In the genomic region with DNA sequence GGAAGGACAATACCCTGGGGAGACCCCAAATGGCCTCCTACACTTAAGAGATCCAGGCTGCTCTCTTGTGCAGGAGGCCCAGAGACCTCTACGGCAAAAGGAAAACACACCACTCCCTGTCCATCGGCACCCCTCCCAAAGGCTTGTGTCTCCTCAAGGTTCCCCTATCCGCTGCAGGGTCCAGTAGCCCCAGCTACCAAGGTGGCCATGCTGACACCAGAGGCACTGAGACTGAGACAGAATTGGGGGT, we compare ENCODE assay signal across 8 cellular contexts. TPM values are rescaled to one million over a fixed set of nuclear protein-coding genes. Genes with fewer than 3 reads are reported as not detected.
A peak's percentile ranks its signal among the peaks of the same experiment; 100 is the strongest.
DNase-seq lines count a peak whose midpoint lies in the region; ATAC-seq, FAIRE-seq and TF ChIP-seq lines count a peak whose summit lies in the region.

No MANE protein-coding gene starts in this region.

- H2BK5ac ChIP-seq in H1 (ENCODE audit: low read depth, low read length) = peak overlapping the region; percentile 86

- H3F3A ChIP-seq in GM23248 (ENCODE audit: insufficient read depth) = peaks cover 81% of the 10 kb centered on the region

- CTCF ChIA-PET in H1 (lab: Charles Lee; ENCODE audit: partially characterized antibody) = interaction anchor here (0.8 to 2.0 kb wide), 4 partner anchors 20 to 222 kb away, joined by 3 to 5 read pairs (median 4); a partner anchor contains a TSS

- no peak for DNase-seq in GM23248
- DNase-seq in SK-MEL-5 (ENCODE audit: low read depth, low spot score) = peak; percentile 52
- no peak for DNase-seq in H1 (ENCODE audit: low read depth in 1 of 2, low spot score in 2 of 2)
- no peak for DNase-seq in COLO668 (lab: John Stamatoyannopoulos, UW; ENCODE audit: unreplicated experiment)
- DNase-seq in activated effector memory CD4-positive, alpha-beta T cell treated with anti-CD3 and anti-CD28 coated beads, Interleukin-2, amount 50 U/mL, for 16 hours = no peak
- DNase-seq in activated CD4-positive, CD25-positive, alpha-beta regulatory T cell treated with anti-CD3 and anti-CD28 coated beads, Interleukin-2, amount 50 U/mL, for 72 hours = no peak

- POLR2A ChIA-PET in H1 (lab: Charles Lee; ENCODE audit: partially characterized antibody) = interaction anchor here (0.8 to 6.0 kb wide), 35 partner anchors 9 to 1297 kb away, joined by 3 to 60 read pairs (median 4); a partner anchor contains a TSS

- H3K9me3 ChIP-seq in GM23248 (ENCODE audit: low read depth) = no peaks in the 10 kb centered on the region
- no peaks in the 10 kb centered on the region for H3K9me3 ChIP-seq in H1 (ENCODE audit: insufficient read depth in 2 of 2, low read depth in 1 of 2, low read length in 1 of 2)
- no peaks in the 10 kb centered on the region for H3K9me3 ChIP-seq in neutrophil

- H3K56ac ChIP-seq in H1 (replicated peaks; ENCODE audit: insufficient read length, low read depth, low read length) = peak overlapping the region; percentile 22

- H4K8ac ChIP-seq in H1 (ENCODE audit: extremely low read depth, insufficient read depth, low read length) = peak overlapping the region; percentile 73; the same call in 1 of the 2 replicates

- peak overlapping the region; percentile 38 for H4K5ac ChIP-seq in H1 (ENCODE audit: insufficient read length, low read depth, low read length)

- no peak for TF ChIP-seq POLR2A in H1 (IDR thresholded peaks at IDR 0.05; ENCODE audit: control extremely low read depth in 1 of 2, low read depth in 2 of 2, low read length in 2 of 2)

- in situ Hi-C loops in GM23248 (cut with MboI) (no loop called here), SK-MEL-5 (cut with HindIII; ENCODE audit: low pct_unique_long_range_greater_than_20kb, low sequenced_read_pairs) (no loop called here)

- H3K79me2 ChIP-seq in GM23248 (ENCODE audit: insufficient read depth) (peaks cover 53% of the 10 kb centered on the region), H1 (ENCODE audit: control insufficient read depth in 1 of 2, insufficient read depth in 2 of 2, low read length in 2 of 2) (peaks cover 0 to 29% of the 10 kb centered on the region in 2 experiments; a peak in 2 of 4 replicates)

- H3K4ac ChIP-seq in H1 (replicated peaks; ENCODE audit: insufficient read length, low read depth, low read length) = no peak overlapping the region

- H2BK120ac ChIP-seq in H1 (replicated peaks; ENCODE audit: low read depth, low read length) = no peak overlapping the region

- no peak overlapping the region for H3K23ac ChIP-seq in H1 (ENCODE audit: insufficient read length)

- no peak overlapping the region for H2BK15ac ChIP-seq in H1 (ENCODE audit: low read length)

- H2AK5ac ChIP-seq in H1 (ENCODE audit: low read depth, low read length) = no peak overlapping the region

- H2BK20ac ChIP-seq in H1 (ENCODE audit: low read length) = peak overlapping the region; percentile 18; the same call in 1 of the 2 replicates

- H3K4me3 ChIP-seq in GM23248 (peak overlapping the region; percentile 84), H1 (ENCODE audit: extremely low read depth in 1 of 4, insufficient read depth in 2 of 4, low read depth in 3 of 4, low read length in 4 of 4) (peak overlapping the region; percentile 80 to 94 (median 86)), neutrophil (ENCODE audit: low read depth in 1 of 2, low read length in 1 of 2) (peak overlapping the region; percentile 78 to 98)

- TF ChIP-seq RAD21 in H1 (IDR thresholded peaks at IDR 0.05 in 1 of 2, conservative IDR thresholded peaks at IDR 0.05 in 1 of 2; ENCODE audit: low read depth in 2 of 2, low read length in 2 of 2) = no peak

- H3K27me3 ChIP-seq in GM23248 (replicated peaks; ENCODE audit: insufficient read depth) (no peaks in the 10 kb centered on the region), H1 (replicated peaks in 1 of 4; ENCODE audit: control insufficient read depth in 3 of 4, extremely low read depth in 1 of 4, insufficient read depth in 3 of 4, low read length in 3 of 4) (no peaks in the 10 kb centered on the region), neutrophil (no peaks in the 10 kb centered on the region)

- H3K27ac ChIP-seq in GM23248 (peak overlapping the region; percentile 96), H1 (ENCODE audit: low read depth, low read length) (peak overlapping the region; percentile 88), neutrophil (peak overlapping the region; percentile 100)

- peaks cover 19% of the 10 kb centered on the region for H3K23me2 ChIP-seq in H1 (ENCODE audit: low read depth, low read length)

- H3K79me1 ChIP-seq in H1 (ENCODE audit: low read depth, low read length) = no peaks in the 10 kb centered on the region; the same call in 1 of the 2 replicates

- H2AFZ ChIP-seq in GM23248 = no peak overlapping the region
- no peak overlapping the region for H2AFZ ChIP-seq in H1 (ENCODE audit: low read length)

- no peak for ATAC-seq in GM19463 (IDR thresholded peaks at IDR 0.05; ENCODE audit: unreplicated experiment)

- no peak for FAIRE-seq in H1 (lab: Jason Lieb, UNC)

- peak in 1 of 3 experiments; percentile 2; a peak in 1 of 4 replicates for TF ChIP-seq CTCF in H1 (IDR thresholded peaks at IDR 0.05; ENCODE audit: control extremely low read depth in 1 of 3, insufficient read depth in 1 of 3, low read depth in 1 of 3, low read length in 3 of 3)
- no peak for TF ChIP-seq CTCF in neutrophil (IDR thresholded peaks at IDR 0.05)

- peaks cover 12% of the 10 kb centered on the region; the same call in 1 of the 2 replicates for H4K20me1 ChIP-seq in GM23248 (ENCODE audit: insufficient read depth)
- peaks cover 7 to 21% of the 10 kb centered on the region in 2 experiments for H4K20me1 ChIP-seq in H1 (replicated peaks in 1 of 2; ENCODE audit: control insufficient read depth in 1 of 2, insufficient read depth in 2 of 2, low read length in 2 of 2)

- H3K9ac ChIP-seq in GM23248 (peak overlapping the region; percentile 98), H1 (replicated peaks in 1 of 4; ENCODE audit: extremely low read depth in 1 of 4, low read depth in 3 of 4, low read length in 3 of 4) (peak overlapping the region; percentile 72 to 98 (median 91))

- peak overlapping the region; percentile 65 for H3K18ac ChIP-seq in H1 (ENCODE audit: extremely low read depth, low read length)

- H3K9me2 ChIP-seq in GM23248 (ENCODE audit: insufficient read depth) = no peaks in the 10 kb centered on the region

- no peak overlapping the region for H3K14ac ChIP-seq in H1 (ENCODE audit: insufficient read length)

- no peak overlapping the region for H4K91ac ChIP-seq in H1 (replicated peaks; ENCODE audit: insufficient read length, low read length)

- peak overlapping the region; percentile 64; the same call in 1 of the 2 replicates for H2BK12ac ChIP-seq in H1 (ENCODE audit: low read depth, low read length)

- H3K4me1 ChIP-seq in GM23248 (ENCODE audit: insufficient read depth) (peaks cover 42% of the 10 kb centered on the region), H1 (replicated peaks in 1 of 4; ENCODE audit: control insufficient read depth in 3 of 4, insufficient read depth in 4 of 4, low read length in 3 of 4) (peaks cover 8 to 24% (median 14%) of the 10 kb centered on the region in 4 experiments), neutrophil (ENCODE audit: control insufficient read depth in 1 of 2, insufficient read depth in 1 of 2, low read depth in 1 of 2, low read length in 1 of 2) (peaks cover 48 to 51% of the 10 kb centered on the region in 2 experiments)

- TF ChIP-seq EP300 in H1 (IDR thresholded peaks at IDR 0.05; ENCODE audit: borderline replicate concordance in 1 of 2, low read depth in 2 of 2, low read length in 2 of 2) = no peak

- 0% methylated on average over 2 to 3 of the region's 3 CpGs for WGBS in GM23248 (ENCODE audit: low coverage in 1 of 2, low lambda C conversion rate in 2 of 2, missing lambda C conversion rate in 2 of 2), 2 experiments
- 8% methylated on average over 2 of the region's 3 CpGs; no CpG with 5 or more reads in 1 of the 2 experiments for WGBS in H1 (ENCODE audit: extremely low coverage in 1 of 2, insufficient coverage in 1 of 2, insufficient read length in 1 of 2, insufficient replicate concordance in 2 of 2, low coverage in 1 of 2, low lambda C conversion rate in 2 of 2, missing lambda C conversion rate in 1 of 2), 2 experiments

- H3K36me3 ChIP-seq in GM23248 (ENCODE audit: low read depth) (peaks cover 42% of the 10 kb centered on the region), H1 (ENCODE audit: control insufficient read depth in 2 of 4, insufficient read depth in 4 of 4, low read length in 3 of 4) (peaks cover 28 to 46% (median 32%) of the 10 kb centered on the region in 4 experiments), neutrophil (peaks cover 48% of the 10 kb centered on the region)

- H3K4me2 ChIP-seq in GM23248 (ENCODE audit: unreplicated experiment) = peak overlapping the region; percentile 92
- H3K4me2 ChIP-seq in H1 (ENCODE audit: insufficient read depth in 1 of 2, low read depth in 2 of 2, low read length in 2 of 2) = peak overlapping the region; percentile 81 to 96

RNA-seq across cellular contexts. Expression of a gene that starts 0.6 kb away (rescaled TPM):
- 13.2 and 14.7 TPM in 2 replicates for total RNA-seq in GM23248 (2014; rRNA removed; shearing (Covaris generic))
- polyA plus RNA-seq in GM23248 (2016; fragmentation: Nextera tagmentation; extraction: Ambion mirVana) (36.6 and 42.5 TPM in 2 replicates), H1 (2011; rRNA removed) (4.7 and 5.7 TPM in 2 replicates)
- total RNA-seq in SK-MEL-5 (2014; rRNA removed; shearing (Covaris generic)) = 103 and 117 TPM in 2 replicates
- 66.0 and 67.8 TPM in 2 replicates for polyA plus RNA-seq in SK-MEL-5 (2015; cell fraction: cytosol; rRNA removed)
- polyA plus RNA-seq in SK-MEL-5 (2015; cell fraction: nucleus; rRNA removed) = 312 and 378 TPM in 2 replicates
- total RNA-seq in H1 (2021; fragmentation: NEBNext Ultra II Directional; extraction: Animal tissue kit (Norgen Biotek cat#: 25700)) = 4.9 TPM in 2 replicates
- 8.3 TPM for polyA plus RNA-seq in H1 (2011; cell fraction: cytosol; rRNA removed)
- polyA plus RNA-seq in H1 (2011; cell fraction: nucleus; rRNA removed) = 7.3 TPM
- polyA plus RNA-seq in H1 (2012, experiment 1 of 2) = 7.7 to 11.2 TPM (median 8.3 TPM) in 4 replicates
- 3.0 TPM for polyA plus RNA-seq in H1 (2012, experiment 2 of 2)
- polyA plus RNA-seq in H1 (2013, experiment 1 of 2) = 5.7 TPM
- 5.5 TPM for polyA plus RNA-seq in H1 (2013, experiment 2 of 2)
- 6.0 and 7.0 TPM in 2 replicates for polyA minus RNA-seq in H1 (2011; rRNA and poly(A)+ RNA removed)
- 4.0 TPM for polyA minus RNA-seq in H1 (2011; cell fraction: cytosol; rRNA and poly(A)+ RNA removed)
- 14.7 TPM for polyA minus RNA-seq in H1 (2011; cell fraction: nucleus; rRNA and poly(A)+ RNA removed)

RNA-seq across cellular contexts. Expression of a gene that starts 2.9 kb away (rescaled TPM):
- total RNA-seq in GM23248 (2014; rRNA removed; shearing (Covaris generic)) = 2.1 and 2.8 TPM in 2 replicates
- polyA plus RNA-seq in GM23248 (2016; fragmentation: Nextera tagmentation; extraction: Ambion mirVana) (9.7 and 13.0 TPM in 2 replicates), H1 (2011; rRNA removed) (3.9 and 6.9 TPM in 2 replicates)
- total RNA-seq in SK-MEL-5 (2014; rRNA removed; shearing (Covaris generic)) = 6.6 and 6.8 TPM in 2 replicates
- polyA plus RNA-seq in SK-MEL-5 (2015; cell fraction: cytosol; rRNA removed) = 51.0 and 64.4 TPM in 2 replicates
- polyA plus RNA-seq in SK-MEL-5 (2015; cell fraction: nucleus; rRNA removed) = 66.5 and 79.7 TPM in 2 replicates
- 32.3 and 32.7 TPM in 2 replicates for total RNA-seq in H1 (2021; fragmentation: NEBNext Ultra II Directional; extraction: Animal tissue kit (Norgen Biotek cat#: 25700))
- polyA plus RNA-seq in H1 (2011; cell fraction: cytosol; rRNA removed) = 3.0 TPM
- 38.7 TPM for polyA plus RNA-seq in H1 (2011; cell fraction: nucleus; rRNA removed)
- 24.6 to 39.6 TPM (median 28.7 TPM) in 4 replicates for polyA plus RNA-seq in H1 (2012, experiment 1 of 2)
- 13.7 TPM for polyA plus RNA-seq in H1 (2012, experiment 2 of 2)
- polyA plus RNA-seq in H1 (2013, experiment 1 of 2) = 15.7 TPM
- polyA plus RNA-seq in H1 (2013, experiment 2 of 2) = 14.7 TPM
- 7.2 and 9.6 TPM in 2 replicates for polyA minus RNA-seq in H1 (2011; rRNA and poly(A)+ RNA removed)
- polyA minus RNA-seq in H1 (2011; cell fraction: cytosol; rRNA and poly(A)+ RNA removed) = 3.5 TPM
- polyA minus RNA-seq in H1 (2011; cell fraction: nucleus; rRNA and poly(A)+ RNA removed) = 20.6 TPM

RNA-seq across cellular contexts. Expression of a gene that starts 27.3 kb away (rescaled TPM):
- total RNA-seq in GM23248 (2014; rRNA removed; shearing (Covaris generic)) = 158 and 202 TPM in 2 replicates
- 141 and 144 TPM in 2 replicates for polyA plus RNA-seq in GM23248 (2016; fragmentation: Nextera tagmentation; extraction: Ambion mirVana)
- 86.2 and 93.8 TPM in 2 replicates for total RNA-seq in SK-MEL-5 (2014; rRNA removed; shearing (Covaris generic))
- polyA plus RNA-seq in SK-MEL-5 (2015; cell fraction: cytosol; rRNA removed) = 152 and 206 TPM in 2 replicates
- 149 and 173 TPM in 2 replicates for polyA plus RNA-seq in SK-MEL-5 (2015; cell fraction: nucleus; rRNA removed)
- total RNA-seq in H1 (2021; fragmentation: NEBNext Ultra II Directional; extraction: Animal tissue kit (Norgen Biotek cat#: 25700)) = 89.3 and 90.3 TPM in 2 replicates
- polyA plus RNA-seq in H1 (2011; rRNA removed) = 91.9 and 140 TPM in 2 replicates
- 111 TPM for polyA plus RNA-seq in H1 (2011; cell fraction: cytosol; rRNA removed)
- polyA plus RNA-seq in H1 (2011; cell fraction: nucleus; rRNA removed) = 108 TPM
- polyA plus RNA-seq in H1 (2012, experiment 1 of 2) = 106 to 119 TPM (median 115 TPM) in 4 replicates
- polyA plus RNA-seq in H1 (2012, experiment 2 of 2) = 135 TPM
- 75.6 TPM for polyA plus RNA-seq in H1 (2013, experiment 1 of 2)
- polyA plus RNA-seq in H1 (2013, experiment 2 of 2) = 79.1 TPM
- polyA minus RNA-seq in H1 (2011; rRNA and poly(A)+ RNA removed) = 102 and 111 TPM in 2 replicates
- 113 TPM for polyA minus RNA-seq in H1 (2011; cell fraction: cytosol; rRNA and poly(A)+ RNA removed)
- polyA minus RNA-seq in H1 (2011; cell fraction: nucleus; rRNA and poly(A)+ RNA removed) = 72.6 TPM

RNA-seq across cellular contexts. Expression of a gene that starts 30.2 kb away (rescaled TPM):
- total RNA-seq in GM23248 (2014; rRNA removed; shearing (Covaris generic)) = under 0.01 and 0.11 TPM in 2 replicates
- polyA plus RNA-seq in GM23248 (2016; fragmentation: Nextera tagmentation; extraction: Ambion mirVana) (0.15 and 0.18 TPM in 2 replicates), H1 (2011; rRNA removed) (10.7 and 11.7 TPM in 2 replicates)
- 0.29 and 0.40 TPM in 2 replicates for total RNA-seq in SK-MEL-5 (2014; rRNA removed; shearing (Covaris generic))
- polyA plus RNA-seq in SK-MEL-5 (2015; cell fraction: cytosol; rRNA removed) = 0.87 and 0.95 TPM in 2 replicates
- 4.8 and 7.9 TPM in 2 replicates for polyA plus RNA-seq in SK-MEL-5 (2015; cell fraction: nucleus; rRNA removed)
- total RNA-seq in H1 (2021; fragmentation: NEBNext Ultra II Directional; extraction: Animal tissue kit (Norgen Biotek cat#: 25700)) = 21.9 and 22.8 TPM in 2 replicates
- polyA plus RNA-seq in H1 (2011; cell fraction: cytosol; rRNA removed) = 16.5 TPM
- polyA plus RNA-seq in H1 (2011; cell fraction: nucleus; rRNA removed) = 32.8 TPM
- 16.3 to 20.8 TPM (median 19.3 TPM) in 4 replicates for polyA plus RNA-seq in H1 (2012, experiment 1 of 2)
- 3.2 TPM for polyA plus RNA-seq in H1 (2012, experiment 2 of 2)
- 10.6 TPM for polyA plus RNA-seq in H1 (2013, experiment 1 of 2)
- polyA plus RNA-seq in H1 (2013, experiment 2 of 2) = 9.6 TPM
- 19.8 and 21.8 TPM in 2 replicates for polyA minus RNA-seq in H1 (2011; rRNA and poly(A)+ RNA removed)
- polyA minus RNA-seq in H1 (2011; cell fraction: cytosol; rRNA and poly(A)+ RNA removed) = 12.0 TPM
- 18.9 TPM for polyA minus RNA-seq in H1 (2011; cell fraction: nucleus; rRNA and poly(A)+ RNA removed)

RNA-seq across cellular contexts. Expression of a gene that starts 31.8 kb away (rescaled TPM):
- 184 and 198 TPM in 2 replicates for total RNA-seq in GM23248 (2014; rRNA removed; shearing (Covaris generic))
- polyA plus RNA-seq in GM23248 (2016; fragmentation: Nextera tagmentation; extraction: Ambion mirVana) = 264 and 272 TPM in 2 replicates
- 148 and 151 TPM in 2 replicates for total RNA-seq in SK-MEL-5 (2014; rRNA removed; shearing (Covaris generic))
- 271 and 283 TPM in 2 replicates for polyA plus RNA-seq in SK-MEL-5 (2015; cell fraction: cytosol; rRNA removed)
- 1,119 and 1,343 TPM in 2 replicates for polyA plus RNA-seq in SK-MEL-5 (2015; cell fraction: nucleus; rRNA removed)
- 398 and 407 TPM in 2 replicates for total RNA-seq in H1 (2021; fragmentation: NEBNext Ultra II Directional; extraction: Animal tissue kit (Norgen Biotek cat#: 25700))
- 194 and 255 TPM in 2 replicates for polyA plus RNA-seq in H1 (2011; rRNA removed)
- 252 TPM for polyA plus RNA-seq in H1 (2011; cell fraction: cytosol; rRNA removed)
- 777 TPM for polyA plus RNA-seq in H1 (2011; cell fraction: nucleus; rRNA removed)
- 284 to 339 TPM (median 323 TPM) in 4 replicates for polyA plus RNA-seq in H1 (2012, experiment 1 of 2)
- 230 TPM for polyA plus RNA-seq in H1 (2012, experiment 2 of 2)
- polyA plus RNA-seq in H1 (2013, experiment 1 of 2) = 724 TPM
- polyA plus RNA-seq in H1 (2013, experiment 2 of 2) = 726 TPM
- polyA minus RNA-seq in H1 (2011; rRNA and poly(A)+ RNA removed) = 393 and 430 TPM in 2 replicates
- polyA minus RNA-seq in H1 (2011; cell fraction: cytosol; rRNA and poly(A)+ RNA removed) = 168 TPM
- polyA minus RNA-seq in H1 (2011; cell fraction: nucleus; rRNA and poly(A)+ RNA removed) = 352 TPM
